ENCODE assay signal across 1 cellular context in the genomic region with DNA sequence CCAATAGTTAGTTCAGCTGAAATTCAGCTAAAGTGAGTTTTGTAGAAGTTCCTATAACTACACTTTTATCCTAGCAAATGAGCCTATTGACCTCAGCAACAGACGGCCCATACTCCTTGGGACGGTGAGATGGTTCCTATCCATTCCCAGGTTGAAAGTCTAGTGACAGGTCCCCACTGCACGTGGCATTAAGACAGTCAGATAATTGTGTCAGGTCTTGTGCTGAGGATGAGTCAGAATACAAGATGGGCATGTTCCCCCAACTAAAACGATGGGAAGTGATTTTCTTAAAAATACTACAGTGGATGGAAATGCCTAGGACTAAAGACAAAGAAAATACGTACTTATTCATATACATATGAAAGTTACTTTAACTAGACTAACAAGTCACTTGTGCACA.
TF ChIP-seq lines count a peak whose summit lies in the region.

No MANE protein-coding gene starts in this region.

TF ChIP-seq in endothelial cell of umbilical vein, 7 proteins besides CTCF, POLR2A, EP300 and RAD21:
- TF ChIP-seq MYC (IDR thresholded peaks at IDR 0.05; ENCODE audit: low read depth, low read length): no peak
- TF ChIP-seq, protein P1, sequence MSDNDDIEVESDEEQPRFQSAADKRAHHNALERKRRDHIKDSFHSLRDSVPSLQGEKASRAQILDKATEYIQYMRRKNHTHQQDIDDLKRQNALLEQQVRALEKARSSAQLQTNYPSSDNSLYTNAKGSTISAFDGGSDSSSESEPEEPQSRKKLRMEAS (IDR thresholded peaks at IDR 0.05; ENCODE audit: insufficient read depth, insufficient read length): no peak
- TF ChIP-seq JUN (IDR thresholded peaks at IDR 0.05; ENCODE audit: borderline replicate concordance, insufficient read depth, insufficient read length, low read depth): no peak
- no peak for TF ChIP-seq POLR2AphosphoS5 (IDR thresholded peaks at IDR 0.05; ENCODE audit: insufficient read depth, low read depth, low read length)
- TF ChIP-seq EZH2 (IDR thresholded peaks at IDR 0.05; ENCODE audit: borderline replicate concordance, low read depth, low read length, severe bottlenecking): no peak
- no peak for TF ChIP-seq FOS (IDR thresholded peaks at IDR 0.05; ENCODE audit: borderline replicate concordance, insufficient read depth, low read length)
- TF ChIP-seq GATA2 (IDR thresholded peaks at IDR 0.05; ENCODE audit: insufficient read depth, insufficient read length, low read depth, low read length): no peak
TF ChIP-seq in endothelial cell of umbilical vein: peak in this region for 0.
